1 cellular context compared by ENCODE assay signal in genomic region chr17:39205112-39205526, GRCh38.
TF ChIP-seq lines count a peak whose summit lies in the region.

No MANE protein-coding gene starts in this region.

TF ChIP-seq in IMR-90, 13 proteins besides CTCF, POLR2A, EP300 and RAD21:
- no peak for TF ChIP-seq USF2 (IDR thresholded peaks at IDR 0.05; ENCODE audit: low read depth, low read length)
- TF ChIP-seq BHLHE40 (IDR thresholded peaks at IDR 0.05; ENCODE audit: low read depth, low read length), result no peak
- TF ChIP-seq MAFK (IDR thresholded peaks at IDR 0.05; ENCODE audit: low read depth, low read length), result no peak
